17 cellular contexts compared by ENCODE assay signal in genomic region chr14:51321036-51321435, GRCh38.
DNase-seq lines count a peak whose midpoint lies in the region; ATAC-seq and TF ChIP-seq lines count a peak whose summit lies in the region.
"Had no signal": no experiment of that assay in that cellular context is flagged by ENCODE, and none has a peak within 500 bp of the region (broad histone marks: within the 10 kb centered on the region; RNA-seq: fewer than 3 reads in every experiment).

No MANE protein-coding gene starts in this region.

- ATAC-seq in HG02763 (IDR thresholded peaks at IDR 0.05; ENCODE audit: unreplicated experiment): no peak
- no peak for ATAC-seq in GM18511 (IDR thresholded peaks at IDR 0.05; ENCODE audit: unreplicated experiment)
- ATAC-seq: CD8-positive, alpha-beta T cell; GM23338; HCT116 had no signal

- H3K4me3 ChIP-seq in choroid plexus epithelial cell (ENCODE audit: low read depth, low read length): no peak overlapping the region
- H3K4me3 ChIP-seq: BLaER1, GM23338 had no signal

- DNase-seq in NCI-H226 (peak; percentile 50), amniotic epithelial cell (ENCODE audit: low read depth) (peak; percentile 48), choroid plexus epithelial cell (ENCODE audit: low read depth) (peak; percentile 26), iris pigment epithelial cell (ENCODE audit: low read depth) (peak; percentile 44), NCI-H1105 (lab: John Stamatoyannopoulos, UW) (no peak), NCI-H128 (lab: John Stamatoyannopoulos, UW; ENCODE audit: unreplicated experiment) (no peak)
- DNase-seq: Caco-2; CD4-positive, CD25-positive, alpha-beta regulatory T cell; CD8-positive, alpha-beta T cell; DMS153; DND-41; H9 had no signal

- no peak for TF ChIP-seq CTCF in choroid plexus epithelial cell (conservative IDR thresholded peaks at IDR 0.05; ENCODE audit: low read depth, low read length)

Comparison
In these comparisons a context has a peak if more than half of its experiments do, and no peak if none do; other contexts are left out.
1. DNase-seq: peak in NCI-H226 (single experiment), amniotic epithelial cell (single experiment), choroid plexus epithelial cell (single experiment) and iris pigment epithelial cell (single experiment); none in NCI-H1105 (single experiment) and NCI-H128 (single experiment).